ENCODE assay signal across 11 cellular contexts in genomic region chr2:147663964-147664363, GRCh38.
DNase-seq lines count a peak whose midpoint lies in the region; ATAC-seq and FAIRE-seq lines count a peak whose summit lies in the region.
"Had no signal": no experiment of that assay in that cellular context is flagged by ENCODE, and none has a peak within 500 bp of the region (broad histone marks: within the 10 kb centered on the region; RNA-seq: fewer than 3 reads in every experiment).

No MANE protein-coding gene starts in this region.

- peak overlapping the region; percentile 85 for H3K27ac Mint-ChIP-seq in activated naive CD4-positive, alpha-beta T cell treated with anti-CD3 and anti-CD28 coated beads, Interleukin-2, amount 10 ng/mL, durations not matched to agents 7 days and 5 days
- H3K27ac Mint-ChIP-seq in T-helper 2 cell treated with Interferon-gamma antibody and Interleukin-4, amounts not matched to agents 5 μg/mL and 100 μg/mL, for 36 hours: peak overlapping the region; percentile 82
- H3K27ac Mint-ChIP-seq in stimulated activated naive CD8-positive, alpha-beta T cell treated with anti-CD3 and anti-CD28 coated beads, Interleukin-15, amount 100 ng/mL, for 72 hours: peak overlapping the region; percentile 72 to 88

- ATAC-seq in HG02610 (IDR thresholded peaks at IDR 0.05; ENCODE audit: unreplicated experiment): peak; percentile 12
- peak; percentile 48 for ATAC-seq in stimulated activated naive CD8-positive, alpha-beta T cell treated with anti-CD3 and anti-CD28 coated beads, Interleukin-15, amount 100 ng/mL, for 72 hours
- no peak for ATAC-seq in GM18858 (IDR thresholded peaks at IDR 0.05; ENCODE audit: unreplicated experiment)
- ATAC-seq in GM21390 (IDR thresholded peaks at IDR 0.05; ENCODE audit: unreplicated experiment): no peak
- ATAC-seq: esophagus mucosa had no signal

- CTCF ChIA-PET in activated naive CD4-positive, alpha-beta T cell treated with anti-CD3 and anti-CD28 coated beads, Interleukin-2, amount 10 ng/mL, durations not matched to agents 7 days and 5 days (lab: Charles Lee): interaction anchor here (1.1 kb wide), 2 partner anchors 21 to 149 kb away, joined by 3 read pairs; no protein-coding TSS in a partner anchor

- no peak for DNase-seq in activated naive CD4-positive, alpha-beta T cell treated with anti-CD3 and anti-CD28 coated beads, Interleukin-2, amount 10 ng/mL, durations not matched to agents 7 days and 5 days
- DNase-seq in activated naive CD4-positive, alpha-beta T cell treated with anti-CD3 and anti-CD28 coated beads, Interleukin-2, amount 50 U/mL, for 16 hours: no peak
- no peak for DNase-seq in T-helper 2 cell treated with Interferon-gamma antibody and Interleukin-4, amounts not matched to agents 5 μg/mL and 100 μg/mL, for 36 hours (ENCODE audit: low spot score)
- peak in 1 of 2 donors; percentile 4 for DNase-seq in stimulated activated naive CD8-positive, alpha-beta T cell treated with anti-CD3 and anti-CD28 coated beads, Interleukin-15, amount 100 ng/mL, for 72 hours
- DNase-seq in frontal cortex (ENCODE audit: low spot score in 2 of 2): no peak
- DNase-seq: NCI-H524 treated with DMSO at 0.1 percent for 48 hours had no signal

- peaks cover 36% of the 10 kb centered on the region for H3K4me1 Mint-ChIP-seq in activated naive CD4-positive, alpha-beta T cell treated with anti-CD3 and anti-CD28 coated beads, Interleukin-2, amount 10 ng/mL, durations not matched to agents 7 days and 5 days
- peaks cover 34% of the 10 kb centered on the region for H3K4me1 Mint-ChIP-seq in T-helper 2 cell treated with Interferon-gamma antibody and Interleukin-4, amounts not matched to agents 5 μg/mL and 100 μg/mL, for 36 hours (ENCODE audit: low read depth)
- peaks cover 23% of the 10 kb centered on the region for H3K4me1 Mint-ChIP-seq in stimulated activated naive CD8-positive, alpha-beta T cell treated with anti-CD3 and anti-CD28 coated beads, Interleukin-15, amount 100 ng/mL, for 72 hours

- H3K4me3 Mint-ChIP-seq in activated naive CD4-positive, alpha-beta T cell treated with anti-CD3 and anti-CD28 coated beads, Interleukin-2, amount 10 ng/mL, durations not matched to agents 7 days and 5 days: peak overlapping the region; percentile 27
- H3K4me3 Mint-ChIP-seq in T-helper 2 cell treated with Interferon-gamma antibody and Interleukin-4, amounts not matched to agents 5 μg/mL and 100 μg/mL, for 36 hours: peak overlapping the region; percentile 63
- H3K4me3 Mint-ChIP-seq in stimulated activated naive CD8-positive, alpha-beta T cell treated with anti-CD3 and anti-CD28 coated beads, Interleukin-15, amount 100 ng/mL, for 72 hours: peak overlapping the region; percentile 61 to 62

- H3K27me3 Mint-ChIP-seq in activated naive CD4-positive, alpha-beta T cell treated with anti-CD3 and anti-CD28 coated beads, Interleukin-2, amount 10 ng/mL, durations not matched to agents 7 days and 5 days: no peaks in the 10 kb centered on the region
- no peaks in the 10 kb centered on the region for H3K27me3 Mint-ChIP-seq in T-helper 2 cell treated with Interferon-gamma antibody and Interleukin-4, amounts not matched to agents 5 μg/mL and 100 μg/mL, for 36 hours (ENCODE audit: low read depth)
- H3K27me3 Mint-ChIP-seq in stimulated activated naive CD8-positive, alpha-beta T cell treated with anti-CD3 and anti-CD28 coated beads, Interleukin-15, amount 100 ng/mL, for 72 hours: no peaks in the 10 kb centered on the region

- no peak for FAIRE-seq in frontal cortex (lab: Jason Lieb, UNC)
- FAIRE-seq: bronchial epithelial cell had no signal

- no peaks in the 10 kb centered on the region for H3K9me3 Mint-ChIP-seq in activated naive CD4-positive, alpha-beta T cell treated with anti-CD3 and anti-CD28 coated beads, Interleukin-2, amount 10 ng/mL, durations not matched to agents 7 days and 5 days
- H3K9me3 Mint-ChIP-seq in T-helper 2 cell treated with Interferon-gamma antibody and Interleukin-4, amounts not matched to agents 5 μg/mL and 100 μg/mL, for 36 hours: peaks cover 5% of the 10 kb centered on the region
- peaks cover 1 to 4% of the 10 kb centered on the region in 2 donors for H3K9me3 Mint-ChIP-seq in stimulated activated naive CD8-positive, alpha-beta T cell treated with anti-CD3 and anti-CD28 coated beads, Interleukin-15, amount 100 ng/mL, for 72 hours

- peaks cover 5% of the 10 kb centered on the region for H3K36me3 Mint-ChIP-seq in activated naive CD4-positive, alpha-beta T cell treated with anti-CD3 and anti-CD28 coated beads, Interleukin-2, amount 10 ng/mL, durations not matched to agents 7 days and 5 days
- H3K36me3 Mint-ChIP-seq in T-helper 2 cell treated with Interferon-gamma antibody and Interleukin-4, amounts not matched to agents 5 μg/mL and 100 μg/mL, for 36 hours (ENCODE audit: low read depth): peaks cover 11% of the 10 kb centered on the region

Comparison
In these comparisons a context has a peak if more than half of its experiments do, and no peak if none do; other contexts are left out.
1. ATAC-seq: peak in HG02610 (single experiment) and stimulated activated naive CD8-positive, alpha-beta T cell treated with anti-CD3 and anti-CD28 coated beads, Interleukin-15, amount 100 ng/mL, for 72 hours (single experiment); none in GM18858 (single experiment) and GM21390 (single experiment).
2. Peak in every context shown above with its lines, with median percentiles within 50 percentile points of each other: H3K27ac Mint-ChIP-seq and H3K4me3 Mint-ChIP-seq.